Comparison of ENCODE assay signal across 1 cellular context in genomic region chr19:7691497-7691896, GRCh38.
TF ChIP-seq lines count a peak whose summit lies in the region.

No MANE protein-coding gene starts in this region.

TF ChIP-seq in GM12878, 131 proteins besides CTCF, POLR2A, EP300 and RAD21 (continues in another document):
- TF ChIP-seq ELK1 (IDR thresholded peaks at IDR 0.05; ENCODE audit: low read depth, low read length) (no peak), CEBPB (IDR thresholded peaks at IDR 0.05; ENCODE audit: borderline replicate concordance in 1 of 2, low read depth in 2 of 2, low read length in 2 of 2) (no peak), NR2C2 (IDR thresholded peaks at IDR 0.05; ENCODE audit: borderline replicate concordance, control insufficient read depth, insufficient read length, low read depth) (no peak), TCF7 (IDR thresholded peaks at IDR 0.05; ENCODE audit: borderline replicate concordance) (no peak), ZNF24 (IDR thresholded peaks at IDR 0.05) (no peak), ESRRA (IDR thresholded peaks at IDR 0.05; ENCODE audit: low read length) (no peak), PKNOX1 (IDR thresholded peaks at IDR 0.05) (peak; percentile 28; the same call in 1 of the 2 replicates), USF2 (IDR thresholded peaks at IDR 0.05; ENCODE audit: borderline replicate concordance, low read depth, low read length) (no peak), MYC (IDR thresholded peaks at IDR 0.05; ENCODE audit: insufficient read depth, insufficient read length, insufficient replicate concordance, low read length, severe bottlenecking) (no peak), ZBED1 (IDR thresholded peaks at IDR 0.05; ENCODE audit: borderline replicate concordance) (no peak), MYB (IDR thresholded peaks at IDR 0.05; ENCODE audit: borderline replicate concordance, low read depth, low read length) (no peak), ATF7 (IDR thresholded peaks at IDR 0.05; ENCODE audit: low read depth) (peak; percentile 94), JUNB (IDR thresholded peaks at IDR 0.05) (no peak), TAF1 (IDR thresholded peaks at IDR 0.05; ENCODE audit: borderline replicate concordance, low read depth, low read length) (no peak), DPF2 (IDR thresholded peaks at IDR 0.05) (no peak), BCLAF1 (IDR thresholded peaks at IDR 0.05) (no peak), SKIL (IDR thresholded peaks at IDR 0.05; ENCODE audit: low read depth, poor library complexity, severe bottlenecking) (no peak), E2F4 (IDR thresholded peaks at IDR 0.05; ENCODE audit: low read depth, low read length) (no peak), IRF5 (IDR thresholded peaks at IDR 0.05; ENCODE audit: borderline replicate concordance) (peak; percentile 48; the same call in 1 of the 2 replicates), BHLHE40 (IDR thresholded peaks at IDR 0.05; ENCODE audit: borderline replicate concordance in 1 of 2, low read depth in 2 of 2, low read length in 1 of 2) (peak in 1 of 2 experiments; percentile 9; a peak in 1 of 4 replicates), FOXM1 (IDR thresholded peaks at IDR 0.05; ENCODE audit: low read depth, low read length) (no peak), MLLT1 (IDR thresholded peaks at IDR 0.05) (no peak), RFX5 (IDR thresholded peaks at IDR 0.05; ENCODE audit: low read depth, low read length) (no peak), ZZZ3 (IDR thresholded peaks at IDR 0.05; ENCODE audit: control insufficient read depth, insufficient read length, low read depth) (no peak), YY1 (IDR thresholded peaks at IDR 0.05; ENCODE audit: low read depth, low read length) (no peak), ZNF274 (IDR thresholded peaks at IDR 0.05; ENCODE audit: insufficient read depth, insufficient read length) (no peak), RAD51 (IDR thresholded peaks at IDR 0.05) (no peak), ZBTB11 (CRISPR knock-in tag; IDR thresholded peaks at IDR 0.05) (no peak), GABPA (IDR thresholded peaks at IDR 0.05; ENCODE audit: low read depth) (no peak), PAX5 (IDR thresholded peaks at IDR 0.05; ENCODE audit: borderline replicate concordance, low read depth, low read length) (no peak), HDGF (IDR thresholded peaks at IDR 0.05) (peak; percentile 88), HSF1 (IDR thresholded peaks at IDR 0.05; ENCODE audit: low read depth, low read length) (no peak), E2F8 (IDR thresholded peaks at IDR 0.05; ENCODE audit: low read depth, partially characterized antibody) (no peak), FOS (IDR thresholded peaks at IDR 0.05; ENCODE audit: borderline replicate concordance, extremely low read depth, insufficient read length) (no peak), CREM (IDR thresholded peaks at IDR 0.05; ENCODE audit: low read depth) (no peak)
